ENCODE assay signal across 8 cellular contexts in the genomic region with DNA sequence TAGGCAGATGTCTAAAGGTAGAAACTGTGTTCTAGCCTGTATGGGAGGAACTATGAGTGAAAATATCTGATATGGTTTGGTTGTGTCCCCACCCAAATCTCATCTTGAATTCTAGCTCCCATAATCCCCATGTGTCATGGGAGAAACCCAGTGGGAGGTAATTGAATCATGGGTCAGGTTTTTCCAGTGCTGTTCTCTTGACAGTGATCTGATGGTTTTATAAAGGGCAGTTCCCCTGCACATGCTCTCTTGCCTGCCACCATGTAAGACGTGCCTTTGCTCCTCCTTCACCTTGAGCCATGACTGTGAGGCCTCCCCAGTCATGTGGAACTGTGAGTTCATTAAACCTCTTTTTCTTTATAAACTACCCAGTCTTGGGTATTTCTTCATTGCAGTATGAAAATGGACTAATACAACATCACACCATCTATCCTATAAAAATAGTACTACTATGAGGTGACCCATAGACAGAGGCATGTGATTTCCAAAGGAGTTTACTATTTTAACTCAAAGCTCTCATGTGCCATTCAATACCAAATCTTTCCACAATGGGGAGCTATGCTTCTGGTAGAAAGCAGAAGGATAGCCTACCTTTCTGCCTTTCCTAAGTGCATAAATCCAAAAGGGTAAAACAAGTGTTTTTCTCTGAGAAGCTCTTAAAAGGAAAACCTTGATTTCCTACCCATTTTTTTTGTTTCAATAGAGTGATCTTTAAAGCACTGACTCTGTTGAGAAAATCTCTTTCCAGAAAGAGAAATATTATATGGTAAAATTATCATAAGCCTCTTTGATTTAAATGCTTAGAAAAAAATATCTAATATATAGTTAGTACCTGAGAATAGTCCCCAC. TPM values are rescaled to one million over a fixed set of nuclear protein-coding genes. Genes with fewer than 3 reads are reported as not detected.
A peak's percentile ranks its signal among the peaks of the same experiment; 100 is the strongest.
DNase-seq lines count a peak whose midpoint lies in the region; ATAC-seq and TF ChIP-seq lines count a peak whose summit lies in the region.

No MANE protein-coding gene starts in this region.

- H3K4me1 ChIP-seq in transverse colon: no peaks in the 10 kb centered on the region

- in situ Hi-C loops in ACHN (cut with HindIII; ENCODE audit: low pct_ligation_motif_present, low pct_unique_long_range_greater_than_20kb, low sequenced_read_pairs): no loop called here
- in situ Hi-C loops in transverse colon (cut with MboI; ENCODE audit: low pct_ligation_motif_present in 1 of 4, low pct_unique_long_range_greater_than_20kb in 1 of 4, low sequenced_read_pairs in 3 of 4): loop anchor here in 2 of 4 donors (25.0 kb wide), 1 partner anchor 610 kb away; a partner anchor contains a TSS

- no peaks in the 10 kb centered on the region for H3K9me3 ChIP-seq in transverse colon

- WGBS in transverse colon (ENCODE audit: low coverage in 1 of 2), 2 donors: 80% methylated on average over 1 of the region's 1 CpG

- CTCF ChIA-PET in RWPE1 (lab: Yijun Ruan, JAX): interaction anchor here (0.7 kb wide), 1 partner anchor 89 kb away, joined by 4 read pairs; no protein-coding TSS in a partner anchor

- TF ChIP-seq CTCF in GM06990 (IDR thresholded peaks at IDR 0.05; ENCODE audit: insufficient read depth, low read length, poor library complexity, severe bottlenecking): peak; percentile 19
- peak; percentile 45 for TF ChIP-seq CTCF in RWPE1 (conservative IDR thresholded peaks at IDR 0.05; ENCODE audit: low read depth)
- peak; percentile 54 for TF ChIP-seq CTCF in fibroblast of mammary gland (conservative IDR thresholded peaks at IDR 0.05; ENCODE audit: control insufficient read depth, insufficient read depth, low read depth, low read length)
- peak in 4 of 5 experiments; percentile 28 to 42 (median 38) for TF ChIP-seq CTCF in transverse colon (IDR thresholded peaks at IDR 0.05)

- no peak for TF ChIP-seq POLR2A in transverse colon (IDR thresholded peaks at IDR 0.05)

- POLR2A ChIA-PET in RWPE1 (lab: Yijun Ruan, JAX; ENCODE audit: low non-redundant PET): no interaction called here

- DNase-seq in ACHN: peak; percentile 55
- no peak for DNase-seq in GM06990 (ENCODE audit: extremely low read depth, insufficient read length)
- DNase-seq in RWPE1 (ENCODE audit: low spot score): peak; percentile 5
- peak; percentile 54 for DNase-seq in fibroblast of mammary gland (ENCODE audit: low read depth)
- no peak for DNase-seq in transverse colon
- no peak for DNase-seq in germinal center (ENCODE audit: low spot score)
- no peak for DNase-seq in stimulated activated CD4-positive, alpha-beta T cell treated with anti-CD3 and anti-CD28 coated beads, Interleukin-4, amount 100 ng/mL, for 4 hours

- H3K27ac ChIP-seq in RWPE1 (no peak overlapping the region), transverse colon (no peak overlapping the region)

- H3K36me3 ChIP-seq in GM06990 (ENCODE audit: control insufficient read depth, insufficient read depth, low read length): peaks cover 20% of the 10 kb centered on the region
- peaks cover 0 to 90% (median 32%) of the 10 kb centered on the region in 4 donors for H3K36me3 ChIP-seq in transverse colon

- intact Hi-C loops in transverse colon (cut with DNase I; ENCODE audit: low total_unique reads): no loop called here

- H3K27me3 ChIP-seq in GM06990 (replicated peaks; ENCODE audit: control insufficient read depth, insufficient read depth, low read length): no peaks in the 10 kb centered on the region
- H3K27me3 ChIP-seq in transverse colon: no peaks in the 10 kb centered on the region

- H3K4me3 ChIP-seq in GM06990 (replicated peaks; ENCODE audit: low read depth, low read length) (no peak overlapping the region), fibroblast of mammary gland (ENCODE audit: control insufficient read depth, low read depth, low read length) (no peak overlapping the region), transverse colon (no peak overlapping the region)

- TF ChIP-seq EP300 in transverse colon (IDR thresholded peaks at IDR 0.05; ENCODE audit: low read depth): no peak

- no peak for ATAC-seq in GM21529 (IDR thresholded peaks at IDR 0.05; ENCODE audit: unreplicated experiment)

RNA-seq across cellular contexts. Expression of a gene that starts 38.8 kb away (rescaled TPM):
- total RNA-seq in transverse colon: 100 to 1,000 TPM; 144 to 214 (median 163) TPM

RNA-seq across cellular contexts. Expression of a gene that starts 48.4 kb away (rescaled TPM):
- 1 to 10 TPM; 3.7 to 7.3 (median 5.6) TPM for total RNA-seq in transverse colon

RNA-seq across cellular contexts. Expression of a gene that starts 53.5 kb away (rescaled TPM):
- 1 to 10 TPM; 1.5 to 7.5 (median 3.5) TPM for total RNA-seq in transverse colon

Comparison
In these comparisons a context has a peak if more than half of its experiments do, and no peak if none do; other contexts are left out.
1. DNase-seq: peak in ACHN (single experiment), RWPE1 (single experiment) and fibroblast of mammary gland (single experiment); none in GM06990 (single experiment), transverse colon (single experiment), germinal center (single experiment) and stimulated activated CD4-positive, alpha-beta T cell treated with anti-CD3 and anti-CD28 coated beads, Interleukin-4, amount 100 ng/mL, for 4 hours (0 of 2).
2. Peak in every context shown above with its lines, with median percentiles within 50 percentile points of each other: CTCF ChIP-seq.